Comparison of ENCODE assay signal across 11 cellular contexts in the genomic region with DNA sequence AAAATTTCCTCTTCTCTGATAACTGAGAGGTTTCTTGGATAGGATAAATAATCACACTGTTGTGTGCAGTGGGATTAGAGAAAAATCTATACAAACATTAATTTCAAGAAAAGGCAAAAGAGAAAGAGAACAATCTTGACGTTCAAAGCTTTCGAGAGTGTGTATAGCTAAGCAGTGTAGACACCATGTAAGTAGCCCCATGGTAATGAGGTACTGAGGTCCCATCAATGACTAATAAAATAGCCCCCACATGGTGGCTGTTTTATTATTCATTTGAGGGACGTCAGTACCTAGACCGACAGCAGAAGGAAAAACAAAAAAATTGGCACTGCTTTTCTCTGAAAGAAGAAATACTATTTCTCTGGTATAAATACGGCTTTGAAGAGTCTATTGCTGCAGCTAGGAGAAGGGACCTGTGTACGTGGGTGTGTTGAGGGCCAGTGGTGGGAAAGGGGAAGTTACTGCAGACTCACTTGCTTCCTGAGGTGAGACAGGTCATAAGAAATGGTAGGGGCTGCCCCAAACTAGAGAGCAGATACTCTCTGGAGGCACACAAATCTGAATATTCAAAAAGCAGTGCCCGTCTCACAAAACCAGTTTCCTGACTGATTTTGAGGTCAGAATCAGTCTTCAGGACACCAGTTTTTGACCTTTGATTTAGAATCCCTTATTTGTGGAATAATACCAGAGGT.
A peak's percentile ranks its signal among the peaks of the same experiment; 100 is the strongest.
DNase-seq lines count a peak whose midpoint lies in the region; ATAC-seq and TF ChIP-seq lines count a peak whose summit lies in the region.
"Had no signal": no experiment of that assay in that cellular context is flagged by ENCODE, and none has a peak within 500 bp of the region (broad histone marks: within the 10 kb centered on the region; RNA-seq: fewer than 3 reads in every experiment).

No MANE protein-coding gene starts in this region.

- no peak for TF ChIP-seq CTCF in GM12864 (IDR thresholded peaks at IDR 0.05; ENCODE audit: low read depth, low read length, missing control alignments)

- H3K4me3 ChIP-seq in GM12864 (ENCODE audit: low read depth, low read length) = no peak overlapping the region

- intact Hi-C loops in sciatic nerve (cut with DNase I) = no loop called here

- peak; percentile 36 for DNase-seq in GM12864 (ENCODE audit: low read depth)
- DNase-seq in GM19238 (ENCODE audit: insufficient read length, low spot score) = peak; percentile 39
- DNase-seq in NCI-H510A treated with DMSO at 0.1 percent for 48 hours (lab: John Stamatoyannopoulos, UW) = no peak
- no peak for DNase-seq in HPDE6-E6E7 (ENCODE audit: extremely low spot score)
- DNase-seq in sciatic nerve (ENCODE audit: low spot score) = no peak
- DNase-seq in HCEC 1CT = no peak
- DNase-seq: GOT3, NCI-H1694 treated with DMSO at 0.1 percent for 48 hours, SK-N-SH had no signal

- peak; percentile 93 for ATAC-seq in HG02798 (IDR thresholded peaks at IDR 0.05; ENCODE audit: poor library complexity, unreplicated experiment)
- peak; percentile 83 for ATAC-seq in HG03575 (IDR thresholded peaks at IDR 0.05; ENCODE audit: extremely low read depth, insufficient number of reproducible peaks, low FRiP score, unreplicated experiment)
- no peak for ATAC-seq in sciatic nerve

Comparison
In these comparisons a context has a peak if more than half of its experiments do, and no peak if none do; other contexts are left out.
1. DNase-seq: peak in GM12864 (single experiment) and GM19238 (single experiment); none in NCI-H510A treated with DMSO at 0.1 percent for 48 hours (single experiment), HPDE6-E6E7 (single experiment), sciatic nerve (single experiment) and HCEC 1CT (single experiment).